ENCODE assay signal across 1 cellular context in the genomic region with DNA sequence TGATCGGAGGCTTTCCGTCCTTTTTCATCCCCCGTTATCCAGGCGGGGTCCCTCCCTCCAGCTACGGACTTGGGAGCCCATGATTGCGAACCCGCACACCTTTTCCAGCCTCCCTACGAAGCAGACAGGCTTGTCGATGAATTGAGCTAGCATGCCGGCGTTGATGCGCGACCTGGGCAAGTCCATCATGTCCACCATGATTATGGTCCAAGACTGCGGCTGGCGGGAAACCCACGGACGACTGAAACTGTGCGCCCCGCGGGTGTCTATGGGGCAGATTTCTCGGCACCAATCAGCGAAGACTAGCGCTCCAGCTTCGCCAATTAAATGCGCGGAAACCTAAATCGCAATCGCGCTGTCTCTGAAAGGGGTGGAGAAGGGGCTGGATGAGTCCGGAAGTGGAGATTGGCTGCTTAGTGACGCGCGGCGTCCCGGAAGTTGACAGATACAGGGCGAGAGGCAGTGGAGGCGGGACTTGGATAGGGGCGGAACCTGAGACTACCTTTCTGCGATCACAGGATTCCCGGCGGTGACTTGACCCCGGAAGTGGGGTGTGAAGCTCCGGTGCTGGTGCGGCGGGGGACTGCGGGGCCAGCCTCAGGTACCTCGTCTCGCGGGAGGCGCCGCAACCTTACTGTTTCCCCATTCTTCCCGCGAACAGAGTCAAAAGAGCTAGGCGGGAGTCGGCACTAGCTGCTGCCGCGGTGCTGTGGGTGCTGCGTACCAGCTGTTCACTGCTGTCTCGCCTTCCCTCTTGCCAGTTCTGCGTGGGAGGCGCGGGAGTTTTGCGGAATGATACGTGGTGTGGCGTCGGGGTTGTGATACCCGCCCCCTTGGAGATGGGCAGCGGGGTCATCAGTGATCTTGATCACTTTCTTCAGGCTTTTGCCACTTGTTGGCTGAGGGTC.
TF ChIP-seq lines count a peak whose summit lies in the region.

A gene (plus strand): TSS at position 532 of the 908 bp plus-strand sequence. CDS start 32,620 bp downstream, outside the sequence.

TF ChIP-seq in SK-N-SH, 30 proteins besides CTCF, POLR2A, EP300 and RAD21 (continued from another document):
- TF ChIP-seq, protein P1, sequence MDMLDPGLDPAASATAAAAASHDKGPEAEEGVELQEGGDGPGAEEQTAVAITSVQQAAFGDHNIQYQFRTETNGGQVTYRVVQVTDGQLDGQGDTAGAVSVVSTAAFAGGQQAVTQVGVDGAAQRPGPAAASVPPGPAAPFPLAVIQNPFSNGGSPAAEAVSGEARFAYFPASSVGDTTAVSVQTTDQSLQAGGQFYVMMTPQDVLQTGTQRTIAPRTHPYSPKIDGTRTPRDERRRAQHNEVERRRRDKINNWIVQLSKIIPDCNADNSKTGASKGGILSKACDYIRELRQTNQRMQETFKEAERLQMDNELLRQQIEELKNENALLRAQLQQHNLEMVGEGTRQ (IDR thresholded peaks at IDR 0.05; ENCODE audit: borderline replicate concordance, low read depth, low read length): no peak
- TF ChIP-seq TCF12 (IDR thresholded peaks at IDR 0.05) (no peak; the same call in 1 of the 2 replicates), FOXM1 (IDR thresholded peaks at IDR 0.05; ENCODE audit: low read depth) (peak; percentile 61; the same call in 1 of the 2 replicates), NFIC (IDR thresholded peaks at IDR 0.05; ENCODE audit: borderline replicate concordance) (0 out of 2 replicates have a peak, but pooled peaks have one; percentile 33), GABPA (IDR thresholded peaks at IDR 0.05; ENCODE audit: low read depth) (peak; percentile 90), NRF1 (IDR thresholded peaks at IDR 0.05; ENCODE audit: low read depth, low read length) (peak; percentile 37; the same call in 1 of the 2 replicates)
- TF ChIP-seq, protein P2, sequence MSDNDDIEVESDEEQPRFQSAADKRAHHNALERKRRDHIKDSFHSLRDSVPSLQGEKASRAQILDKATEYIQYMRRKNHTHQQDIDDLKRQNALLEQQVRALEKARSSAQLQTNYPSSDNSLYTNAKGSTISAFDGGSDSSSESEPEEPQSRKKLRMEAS (IDR thresholded peaks at IDR 0.05; ENCODE audit: low read depth): peak; percentile 73
- TF ChIP-seq, protein P3, sequence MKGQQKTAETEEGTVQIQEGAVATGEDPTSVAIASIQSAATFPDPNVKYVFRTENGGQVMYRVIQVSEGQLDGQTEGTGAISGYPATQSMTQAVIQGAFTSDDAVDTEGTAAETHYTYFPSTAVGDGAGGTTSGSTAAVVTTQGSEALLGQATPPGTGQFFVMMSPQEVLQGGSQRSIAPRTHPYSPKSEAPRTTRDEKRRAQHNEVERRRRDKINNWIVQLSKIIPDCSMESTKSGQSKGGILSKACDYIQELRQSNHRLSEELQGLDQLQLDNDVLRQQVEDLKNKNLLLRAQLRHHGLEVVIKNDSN (IDR thresholded peaks at IDR 0.05; ENCODE audit: borderline replicate concordance, low read depth): peak; percentile 30; the same call in 1 of the 2 replicates
